In genomic region chr13:97391201-97391600, GRCh38 we compare ENCODE assay signal across 19 cellular contexts. TPM values are rescaled to one million over a fixed set of nuclear protein-coding genes. Genes with fewer than 3 reads are reported as not detected.
DNase-seq lines count a peak whose midpoint lies in the region; ATAC-seq and TF ChIP-seq lines count a peak whose summit lies in the region.
"Had no signal": no experiment of that assay in that cellular context is flagged by ENCODE, and none has a peak within 500 bp of the region (broad histone marks: within the 10 kb centered on the region; RNA-seq: fewer than 3 reads in every experiment).

No MANE protein-coding gene starts in this region.

- WGBS in trophoblast cell (ENCODE audit: extremely low coverage, insufficient coverage, insufficient read length), result no CpG with 5 or more reads among the region's 1 CpG

- no peak overlapping the region for H3K27ac Mint-ChIP-seq in activated CD8-positive, alpha-beta T cell treated with anti-CD3 and anti-CD28 coated beads, Interleukin-2, amount 10 ng/mL, durations not matched to agents 7 days and 5 days

- H3K9me3 ChIP-seq in Panc1 (ENCODE audit: control insufficient read depth, insufficient read depth, low read depth, low read length), result no peaks in the 10 kb centered on the region
- no peaks in the 10 kb centered on the region for H3K9me3 ChIP-seq in trophoblast cell (ENCODE audit: insufficient read depth, low read depth, low read length)
- no peaks in the 10 kb centered on the region for H3K9me3 ChIP-seq in left ventricle myocardium inferior (replicated peaks)
- H3K9me3 ChIP-seq in upper lobe of right lung, result no peaks in the 10 kb centered on the region
- H3K9me3 ChIP-seq: Caco-2 had no signal

- no peak overlapping the region for H2BK120ac ChIP-seq in trophoblast cell (ENCODE audit: insufficient read depth, low read length, poor library complexity)

- H3K27me3 Mint-ChIP-seq in activated CD8-positive, alpha-beta T cell treated with anti-CD3 and anti-CD28 coated beads, Interleukin-2, amount 10 ng/mL, durations not matched to agents 7 days and 5 days (ENCODE audit: low read depth), result no peaks in the 10 kb centered on the region

- no peak for ATAC-seq in Panc1
- ATAC-seq in activated CD8-positive, alpha-beta T cell treated with anti-CD3 and anti-CD28 coated beads, Interleukin-2, amount 10 ng/mL, durations not matched to agents 7 days and 5 days, result no peak
- ATAC-seq in left ventricle myocardium superior, result no peak
- ATAC-seq in upper lobe of right lung, result no peak
- ATAC-seq: HCT116, K562 had no signal

- H3K36me3 ChIP-seq in Panc1 (ENCODE audit: control insufficient read depth, insufficient read depth, low read length) (peaks cover 20% of the 10 kb centered on the region; the same call in 1 of the 2 replicates), trophoblast cell (ENCODE audit: control insufficient read depth in 1 of 2, insufficient read depth in 2 of 2, low read length in 2 of 2) (peaks cover 8 to 16% of the 10 kb centered on the region in 2 experiments), left ventricle myocardium inferior (peaks cover 32% of the 10 kb centered on the region), upper lobe of right lung (peaks cover 34% of the 10 kb centered on the region)

- no peak overlapping the region for H2BK5ac ChIP-seq in trophoblast cell (ENCODE audit: low read depth, low read length, poor library complexity)

- H2AFZ ChIP-seq in trophoblast cell (ENCODE audit: insufficient read depth, low read length, poor library complexity), result no peak overlapping the region

- H3K14ac ChIP-seq in trophoblast cell (ENCODE audit: low read length), result no peak overlapping the region

- no peak overlapping the region for H3K4me3 Mint-ChIP-seq in activated CD8-positive, alpha-beta T cell treated with anti-CD3 and anti-CD28 coated beads, Interleukin-2, amount 10 ng/mL, durations not matched to agents 7 days and 5 days

- no peak overlapping the region for H3K4ac ChIP-seq in trophoblast cell (ENCODE audit: low read depth, low read length)

- no peaks in the 10 kb centered on the region for H3K9me3 Mint-ChIP-seq in activated CD8-positive, alpha-beta T cell treated with anti-CD3 and anti-CD28 coated beads, Interleukin-2, amount 10 ng/mL, durations not matched to agents 7 days and 5 days (ENCODE audit: insufficient read depth)

- peaks cover 6% of the 10 kb centered on the region for H3K4me1 ChIP-seq in Panc1 (ENCODE audit: control insufficient read depth, insufficient read depth, low read length)
- H3K4me1 ChIP-seq in trophoblast cell (ENCODE audit: control insufficient read depth in 1 of 2, insufficient read depth in 2 of 2, low read length in 2 of 2), result peaks cover 3 to 6% of the 10 kb centered on the region in 2 experiments
- peaks cover 20% of the 10 kb centered on the region for H3K4me1 ChIP-seq in left ventricle myocardium inferior
- H3K4me1 ChIP-seq in upper lobe of right lung, result peaks cover 2% of the 10 kb centered on the region

- H4K8ac ChIP-seq in trophoblast cell (ENCODE audit: low read depth, low read length), result no peak overlapping the region

- H2BK12ac ChIP-seq in trophoblast cell (ENCODE audit: low read length), result no peak overlapping the region

- H3K18ac ChIP-seq in trophoblast cell (ENCODE audit: low read length), result no peak overlapping the region

- no peak overlapping the region for H3K4me2 ChIP-seq in trophoblast cell (ENCODE audit: low read length)

- H2AK5ac ChIP-seq in trophoblast cell (ENCODE audit: low read length), result no peak overlapping the region

- no peak for TF ChIP-seq CTCF in Panc1 (IDR thresholded peaks at IDR 0.05)
- TF ChIP-seq CTCF in choroid plexus epithelial cell (conservative IDR thresholded peaks at IDR 0.05; ENCODE audit: low read depth, low read length), result no peak
- TF ChIP-seq CTCF in left ventricle myocardium inferior (IDR thresholded peaks at IDR 0.05; ENCODE audit: borderline replicate concordance), result no peak
- TF ChIP-seq CTCF in upper lobe of right lung (IDR thresholded peaks at IDR 0.05), result no peak

- peak; percentile 34 for DNase-seq in EL
- no peak for DNase-seq in Panc1 (ENCODE audit: low read depth, low spot score)
- DNase-seq in choroid plexus epithelial cell (ENCODE audit: low read depth), result peak; percentile 64
- peak; percentile 22 to 88 for DNase-seq in trophoblast cell
- DNase-seq in left ventricle myocardium inferior, result no peak
- no peak for DNase-seq in activated CD8-positive, alpha-beta T cell treated with anti-CD3 and anti-CD28 coated beads, Interleukin-2, amount 10 ng/mL, durations not matched to agents 7 days and 5 days
- DNase-seq in left ventricle myocardium superior, result no peak
- no peak for DNase-seq in upper lobe of right lung
- DNase-seq: ACHN; Caco-2; DMS153; NCI-H1417; NCI-H1930; NCI-H446; NK-92 treated with Interleukin-12 subunit alpha and Interleukin-12 subunit beta, amount 100 ng/mL, for 24 hours; OCI-M1; RPMI8226 had no signal

- no peaks in the 10 kb centered on the region for H3K27me3 ChIP-seq in Panc1 (ENCODE audit: control insufficient read depth, insufficient read depth, low read length)
- H3K27me3 ChIP-seq in trophoblast cell (ENCODE audit: insufficient read depth, low read length), result no peaks in the 10 kb centered on the region
- H3K27me3 ChIP-seq in left ventricle myocardium inferior (ENCODE audit: low read depth), result no peaks in the 10 kb centered on the region
- H3K27me3 ChIP-seq in upper lobe of right lung, result no peaks in the 10 kb centered on the region

- intact Hi-C loops in Panc1 (cut with micrococcal nuclease; ENCODE audit: unreplicated experiment), result no loop called here
- intact Hi-C loops in left ventricle myocardium inferior (cut with micrococcal nuclease), result no loop called here
- intact Hi-C loops in left ventricle myocardium superior (cut with micrococcal nuclease), result no loop called here
- intact Hi-C loops in upper lobe of right lung (cut with DNase I), result no loop called here

- no peak overlapping the region for H3K4me3 ChIP-seq in Panc1 (ENCODE audit: low read depth in 2 of 2, low read length in 2 of 2)
- no peak overlapping the region for H3K4me3 ChIP-seq in choroid plexus epithelial cell (ENCODE audit: low read depth, low read length)
- no peak overlapping the region for H3K4me3 ChIP-seq in trophoblast cell (ENCODE audit: low read depth, low read length)
- H3K4me3 ChIP-seq in left ventricle myocardium inferior, result no peak overlapping the region
- no peak overlapping the region for H3K4me3 ChIP-seq in upper lobe of right lung
- H3K4me3 ChIP-seq: K562 had no signal

- peaks cover 3% of the 10 kb centered on the region for H3K36me3 Mint-ChIP-seq in activated CD8-positive, alpha-beta T cell treated with anti-CD3 and anti-CD28 coated beads, Interleukin-2, amount 10 ng/mL, durations not matched to agents 7 days and 5 days (ENCODE audit: low read depth)

- H4K91ac ChIP-seq in trophoblast cell (ENCODE audit: low read depth, low read length), result no peak overlapping the region

- no peak overlapping the region for H3K23ac ChIP-seq in trophoblast cell (ENCODE audit: low read length)

- in situ Hi-C loops in Panc1 (cut with HindIII; ENCODE audit: low pct_unique_long_range_greater_than_20kb, low sequenced_read_pairs), result no loop called here

- no peak overlapping the region for H3K9ac ChIP-seq in trophoblast cell (ENCODE audit: low read length)

- H3K4me1 Mint-ChIP-seq in activated CD8-positive, alpha-beta T cell treated with anti-CD3 and anti-CD28 coated beads, Interleukin-2, amount 10 ng/mL, durations not matched to agents 7 days and 5 days (ENCODE audit: low read depth), result peaks cover 19% of the 10 kb centered on the region

- H3K27ac ChIP-seq in Panc1 (ENCODE audit: low read length) (no peak overlapping the region), trophoblast cell (ENCODE audit: low read depth, low read length) (no peak overlapping the region), left ventricle myocardium inferior (replicated peaks) (no peak overlapping the region), upper lobe of right lung (no peak overlapping the region)

- POLR2A ChIA-PET in Panc1 (lab: Charles Lee), result no interaction called here
- POLR2A ChIA-PET in activated CD8-positive, alpha-beta T cell treated with anti-CD3 and anti-CD28 coated beads, Interleukin-2, amount 10 ng/mL, durations not matched to agents 7 days and 5 days (lab: Charles Lee), result interaction anchor here (0.7 kb wide), 1 partner anchor 15 kb away, joined by 3 read pairs; no protein-coding TSS in a partner anchor

- BruUV-seq in Panc1 (replicated peaks; lab: Mats Ljungman, UMichigan), result TSS peak; percentile 10

- H3K79me2 ChIP-seq in trophoblast cell (ENCODE audit: control insufficient read depth, insufficient read depth, low read length, poor library complexity), result peaks cover 2% of the 10 kb centered on the region

- no peak overlapping the region for H4K12ac ChIP-seq in trophoblast cell (ENCODE audit: low read depth, low read length)

- CTCF ChIA-PET in Panc1 (lab: Charles Lee), result no interaction called here
- CTCF ChIA-PET in activated CD8-positive, alpha-beta T cell treated with anti-CD3 and anti-CD28 coated beads, Interleukin-2, amount 10 ng/mL, durations not matched to agents 7 days and 5 days (lab: Charles Lee), result no interaction called here

- H3K79me1 ChIP-seq in trophoblast cell (ENCODE audit: low read length), result no peaks in the 10 kb centered on the region

RNA-seq across cellular contexts. Expression of gene RAP2A, which starts 42.8 kb away (rescaled TPM):
- 44.3 TPM for total RNA-seq in Panc1 (2021; ENCODE audit: unreplicated experiment)
- 28.6 TPM for polyA plus RNA-seq in Panc1 (2012; ENCODE audit: insufficient read length)
- 20.2 TPM in 2 replicates for polyA plus RNA-seq in trophoblast cell (2013)
- total RNA-seq in left ventricle myocardium inferior, result 15.1 TPM
- total RNA-seq in activated CD8-positive, alpha-beta T cell treated with anti-CD3 and anti-CD28 coated beads, Interleukin-2, amount 10 ng/mL, durations not matched to agents 7 days and 5 days, result 10 to 100 TPM; 29.7 to 29.8 TPM
- 15.5 TPM for total RNA-seq in left ventricle myocardium superior
- 60.5 TPM for total RNA-seq in upper lobe of right lung

Comparison
In these comparisons a context has a peak if more than half of its experiments do, and no peak if none do; other contexts are left out.
1. DNase-seq: peak in EL (single experiment), choroid plexus epithelial cell (single experiment) and trophoblast cell (2 of 2); none in Panc1 (single experiment), left ventricle myocardium inferior (single experiment), activated CD8-positive, alpha-beta T cell treated with anti-CD3 and anti-CD28 coated beads, Interleukin-2, amount 10 ng/mL, durations not matched to agents 7 days and 5 days (single experiment), left ventricle myocardium superior (single experiment) and upper lobe of right lung (single experiment).